Comparison of ENCODE assay signal across 21 cellular contexts in genomic region chr5:31343946-31344345, GRCh38.
"Had no signal": no experiment of that assay in that cellular context is flagged by ENCODE, and none has a peak within 500 bp of the region (broad histone marks: within the 10 kb centered on the region; RNA-seq: fewer than 3 reads in every experiment).

No MANE protein-coding gene starts in this region.

- ATAC-seq: heart left ventricle; naive thymus-derived CD4-positive, alpha-beta T cell; sciatic nerve had no signal

- H3K4me3 ChIP-seq: dorsolateral prefrontal cortex, esophagus muscularis mucosa, heart left ventricle, spleen, stomach, thoracic aorta, transverse colon had no signal

- H3K4me1 ChIP-seq: esophagus muscularis mucosa, heart left ventricle, spleen, stomach, transverse colon had no signal

- H3K36me3 ChIP-seq: esophagus muscularis mucosa, heart left ventricle, spleen, stomach, thoracic aorta, transverse colon had no signal

- DNase-seq: cortex of kidney; dorsolateral prefrontal cortex; effector CD8-positive, alpha-beta T cell; foreskin fibroblast; heart left ventricle; hippocampal formation; kidney glomerular epithelial cell; naive thymus-derived CD4-positive, alpha-beta T cell; nephron progenitor cell; posterior cingulate gyrus; spleen; stimulated activated CD4-positive, alpha-beta T cell treated with anti-CD3 and anti-CD28 coated beads, Interleukin-15, amount 100 ng/mL, for 24 hours; stimulated activated CD4-positive, alpha-beta T cell treated with anti-CD3 and anti-CD28 coated beads, Interleukin-1b, Interleukin-23, amount 100 ng/mL, for 48 hours; stimulated activated CD4-positive, alpha-beta T cell treated with anti-CD3 and anti-CD28 coated beads, Interleukin-4, amount 100 ng/mL, for 4 hours; stimulated activated naive CD4-positive, alpha-beta T cell; stomach; substantia nigra; transverse colon had no signal

- H3K27ac ChIP-seq: dorsolateral prefrontal cortex, esophagus muscularis mucosa, heart left ventricle, spleen, stomach, thoracic aorta, transverse colon had no signal

- H3K9me3 ChIP-seq: esophagus muscularis mucosa, heart left ventricle, spleen, stomach, thoracic aorta, transverse colon had no signal

- H3K27me3 ChIP-seq: esophagus muscularis mucosa, stomach, transverse colon had no signal
